13 cellular contexts compared by ENCODE assay signal in the genomic region with DNA sequence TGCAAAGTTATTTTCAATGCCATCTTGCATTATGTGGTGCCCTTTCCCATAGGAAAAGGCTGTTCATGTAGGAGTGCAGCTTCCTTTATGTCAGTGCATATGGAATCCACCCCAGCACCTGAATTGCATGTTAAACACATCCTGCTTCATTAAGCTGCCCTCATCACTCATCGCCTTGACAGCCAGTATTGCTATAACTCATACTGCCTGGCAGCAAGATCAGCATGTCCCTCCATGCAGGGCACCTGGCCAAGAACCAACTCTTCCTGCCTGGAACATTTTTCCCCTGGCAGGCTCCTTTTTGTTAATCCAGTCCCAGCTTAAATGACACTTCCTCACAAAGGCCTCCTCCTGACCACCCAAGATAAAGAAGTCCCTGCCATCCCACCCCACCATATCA. TPM values are rescaled to one million over a fixed set of nuclear protein-coding genes. Genes with fewer than 3 reads are reported as not detected.
A peak's percentile ranks its signal among the peaks of the same experiment; 100 is the strongest.
DNase-seq lines count a peak whose midpoint lies in the region; ATAC-seq and TF ChIP-seq lines count a peak whose summit lies in the region.
"Had no signal": no experiment of that assay in that cellular context is flagged by ENCODE, and none has a peak within 500 bp of the region (broad histone marks: within the 10 kb centered on the region; RNA-seq: fewer than 3 reads in every experiment).

No MANE protein-coding gene starts in this region.

- peak; percentile 66 for DNase-seq in M059J (ENCODE audit: low read depth)
- peak; percentile 36 for DNase-seq in astrocyte of the hippocampus (ENCODE audit: low read depth, low spot score)
- DNase-seq in left colon: no peak
- no peak for DNase-seq in activated T-cell treated with anti-CD3 and anti-CD28 coated beads, Interleukin-2, amount 50 U/mL, for 1 hour
- DNase-seq in KBM-7: no peak
- DNase-seq: activated CD4-positive, alpha-beta T cell treated with anti-CD3 and anti-CD28 coated beads for 1 hour; amniotic stem cell; T-cell had no signal

- intact Hi-C loops in left colon (cut with DNase I, micrococcal nuclease): no loop called here

- no peak for TF ChIP-seq CTCF in C4-2B (conservative IDR thresholded peaks at IDR 0.05)

- ATAC-seq in left colon (peak; percentile 63), GM21515 (IDR thresholded peaks at IDR 0.05; ENCODE audit: unreplicated experiment) (no peak), GM21576 (IDR thresholded peaks at IDR 0.05; ENCODE audit: unreplicated experiment) (no peak)
- ATAC-seq: GM23338, T-cell had no signal

- peak overlapping the region; percentile 16; the same call in 1 of the 2 replicates for H3K27ac ChIP-seq in C4-2B

- in situ Hi-C loops in KBM-7 (cut with MboI; ENCODE audit: low pct_unique_long_range_greater_than_20kb, low sequenced_read_pairs): no loop called here

RNA-seq across cellular contexts. Expression of gene CA5B, which starts 23.5 kb away (rescaled TPM):
- 5.2 and 6.8 TPM in 2 replicates for total RNA-seq in M059J (2014; rRNA removed; shearing (Covaris generic))
- 1 to 10 TPM; 7.7 to 8.1 TPM for total RNA-seq in left colon

RNA-seq across cellular contexts. Expression of gene CLTRN, which starts 49.9 kb away (rescaled TPM):
- 2.8 and 4.4 TPM in 2 replicates for total RNA-seq in M059J (2014; rRNA removed; shearing (Covaris generic))
- total RNA-seq in left colon: under 1 TPM in 1 of 2 donors, not detected in 1; 0.28 TPM
- total RNA-seq: OCI-LY7 had no signal

Comparison
In these comparisons a context has a peak if more than half of its experiments do, and no peak if none do; other contexts are left out.
1. DNase-seq: peak in M059J (single experiment) and astrocyte of the hippocampus (single experiment); none in left colon (0 of 2), activated T-cell treated with anti-CD3 and anti-CD28 coated beads, Interleukin-2, amount 50 U/mL, for 1 hour (single experiment) and KBM-7 (single experiment).